In genomic region chr3:57597240-57597972, GRCh38 we compare ENCODE assay signal across 8 cellular contexts. TPM values are rescaled to one million over a fixed set of nuclear protein-coding genes. Genes with fewer than 3 reads are reported as not detected.
DNase-seq lines count a peak whose midpoint lies in the region; ATAC-seq and TF ChIP-seq lines count a peak whose summit lies in the region.

Gene ARF4 (minus strand): TSS chr3:57597344. CDS start chr3:57597140, 204 bp downstream.

- H4K20me1 ChIP-seq in H9 (ENCODE audit: control insufficient read depth, insufficient read depth, insufficient read length): no peaks in the 10 kb centered on the region

- H3K4me1 Mint-ChIP-seq in H9: peaks cover 25 to 29% of the 10 kb centered on the region in 2 experiments
- peaks cover 30 to 42% of the 10 kb centered on the region in 2 donors for H3K4me1 Mint-ChIP-seq in natural killer cell treated with Interleukin-12 subunit alpha and Interleukin-12 subunit beta and Interleukin-15 and Interleukin-18, amount 100 ng/mL, for 72 hours (ENCODE audit: low read depth in 2 of 2)

- H3K27me3 Mint-ChIP-seq in H9 (ENCODE audit: low read depth): no peaks in the 10 kb centered on the region
- H3K27me3 Mint-ChIP-seq in natural killer cell treated with Interleukin-12 subunit alpha and Interleukin-12 subunit beta and Interleukin-15 and Interleukin-18, amount 100 ng/mL, for 72 hours: no peaks in the 10 kb centered on the region

- peaks cover 26% of the 10 kb centered on the region; the same call in 1 of the 2 replicates for H3K79me2 ChIP-seq in H9 (ENCODE audit: insufficient read depth, low read length)

- H3K23me2 ChIP-seq in H9 (ENCODE audit: insufficient read length, low read depth, low read length, poor library complexity, severe bottlenecking): no peaks in the 10 kb centered on the region

- H3K4ac ChIP-seq in H9 (ENCODE audit: low read depth, low read length): peak within 1 kb of the TSS; percentile 5; the same call in 1 of the 2 replicates

- no CpG with 5 or more reads among the region's 66 CpGs for WGBS in H9 (ENCODE audit: extremely low coverage, insufficient read length, low lambda C conversion rate)

- no peak within 1 kb of the TSS for H2BK12ac ChIP-seq in H9 (ENCODE audit: insufficient read length, low read depth, low read length)

- peak; percentile 99 for DNase-seq in G401 (ENCODE audit: low spot score)
- DNase-seq in H9: peak; percentile 100
- DNase-seq in MG63: peak; percentile 98
- peak; percentile 96 for DNase-seq in SHP77 treated with DMSO at 0.1 percent for 48 hours (lab: John Stamatoyannopoulos, UW)
- peak; percentile 100 for DNase-seq in activated effector memory CD4-positive, alpha-beta T cell treated with anti-CD3 and anti-CD28 coated beads, Interleukin-2, amount 50 U/mL, for 16 hours
- DNase-seq in fibroblast of pulmonary artery (ENCODE audit: low read depth): peak; percentile 100
- peak; percentile 100 for DNase-seq in natural killer cell treated with Interleukin-12 subunit alpha and Interleukin-12 subunit beta and Interleukin-15 and Interleukin-18, amount 100 ng/mL, for 72 hours (ENCODE audit: low spot score)
- DNase-seq in stimulated activated naive CD8-positive, alpha-beta T cell treated with anti-CD3 and anti-CD28 coated beads, Interleukin-15, Interleukin-2, amounts not matched to agents 100 U/mL and 50 U/mL, for 24 hours: peak; percentile 99

- H3K4me3 ChIP-seq in MG63 (peak within 1 kb of the TSS; percentile 98), fibroblast of pulmonary artery (replicated peaks; ENCODE audit: low read depth, low read length) (peak within 1 kb of the TSS; percentile 100)

- peak within 1 kb of the TSS; percentile 4 for H2BK5ac ChIP-seq in H9 (ENCODE audit: insufficient read length, low read length)

- H3K79me1 ChIP-seq in H9 (ENCODE audit: insufficient read depth, low read depth, low read length, poor library complexity, severe bottlenecking): no peaks in the 10 kb centered on the region

- peak within 1 kb of the TSS; percentile 91 for H3K9ac ChIP-seq in H9 (ENCODE audit: extremely low read depth, insufficient read length, low read length)

- H3K36me3 ChIP-seq in MG63: peaks cover 18% of the 10 kb centered on the region

- TF ChIP-seq CTCF in H9 (conservative IDR thresholded peaks at IDR 0.05): peak; percentile 29; the same call in 1 of the 3 replicates
- no peak for TF ChIP-seq CTCF in fibroblast of pulmonary artery (IDR thresholded peaks at IDR 0.05; ENCODE audit: low read length, missing control alignments)

- peak within 1 kb of the TSS; percentile 66 for H3K4me2 ChIP-seq in H9 (ENCODE audit: insufficient read depth, insufficient read length, low read length)

- peaks cover 2 to 22% (median 20%) of the 10 kb centered on the region in 3 experiments for H3K36me3 Mint-ChIP-seq in H9 (ENCODE audit: insufficient read depth in 1 of 3, low read depth in 3 of 3)
- H3K36me3 Mint-ChIP-seq in natural killer cell treated with Interleukin-12 subunit alpha and Interleukin-12 subunit beta and Interleukin-15 and Interleukin-18, amount 100 ng/mL, for 72 hours: peaks cover 10% of the 10 kb centered on the region

- H4K5ac ChIP-seq in H9 (ENCODE audit: insufficient read length, low read depth, low read length): peak within 1 kb of the TSS; percentile 67

- ATAC-seq in natural killer cell treated with Interleukin-12 subunit alpha and Interleukin-12 subunit beta and Interleukin-15 and Interleukin-18, amount 100 ng/mL, for 72 hours: peak; percentile 96 to 97
- peak; percentile 97 for ATAC-seq in stimulated activated naive CD8-positive, alpha-beta T cell treated with anti-CD3 and anti-CD28 coated beads, Interleukin-15, Interleukin-2, amounts not matched to agents 100 U/mL and 50 U/mL, for 24 hours

- peak within 1 kb of the TSS; percentile 85 for H3K27ac ChIP-seq in H9 (ENCODE audit: insufficient read length, low read depth, low read length)

- no peak within 1 kb of the TSS for H2BK20ac ChIP-seq in H9 (ENCODE audit: low read depth, low read length, poor library complexity, severe bottlenecking)

- H3K14ac ChIP-seq in H9 (ENCODE audit: insufficient read depth, low read length): peak within 1 kb of the TSS; percentile 42

- H4K8ac ChIP-seq in H9 (replicated peaks; ENCODE audit: insufficient read length, low read depth, low read length): no peak within 1 kb of the TSS

- no peak within 1 kb of the TSS for H3K23ac ChIP-seq in H9 (ENCODE audit: insufficient read length, low read depth, low read length)

- peak within 1 kb of the TSS; percentile 100 for H3K27ac Mint-ChIP-seq in H9
- peak within 1 kb of the TSS; percentile 98 to 100 for H3K27ac Mint-ChIP-seq in natural killer cell treated with Interleukin-12 subunit alpha and Interleukin-12 subunit beta and Interleukin-15 and Interleukin-18, amount 100 ng/mL, for 72 hours

- H2BK120ac ChIP-seq in H9 (ENCODE audit: low read depth, low read length, poor library complexity, severe bottlenecking): no peak within 1 kb of the TSS

- no peak within 1 kb of the TSS for H4K91ac ChIP-seq in H9 (ENCODE audit: insufficient read length, low read depth, low read length)

- peaks cover 0 to 3% of the 10 kb centered on the region in 2 experiments; a peak in 2 of 5 replicates for H3K9me3 Mint-ChIP-seq in H9
- no peaks in the 10 kb centered on the region for H3K9me3 Mint-ChIP-seq in natural killer cell treated with Interleukin-12 subunit alpha and Interleukin-12 subunit beta and Interleukin-15 and Interleukin-18, amount 100 ng/mL, for 72 hours

- H3T11ph ChIP-seq in H9 (ENCODE audit: low read length): no peak within 1 kb of the TSS

- no peak within 1 kb of the TSS for H2BK15ac ChIP-seq in H9 (ENCODE audit: low read depth, low read length)

- peak within 1 kb of the TSS; percentile 27 for H3K56ac ChIP-seq in H9 (ENCODE audit: insufficient read length, low read depth, low read length)

- in situ Hi-C loops in G401 (cut with HindIII; ENCODE audit: low sequenced_read_pairs): no loop called here

- no peak within 1 kb of the TSS for H2AFZ ChIP-seq in H9 (ENCODE audit: low read length)

- H3K4me3 Mint-ChIP-seq in H9: peak within 1 kb of the TSS; percentile 96 to 99
- H3K4me3 Mint-ChIP-seq in natural killer cell treated with Interleukin-12 subunit alpha and Interleukin-12 subunit beta and Interleukin-15 and Interleukin-18, amount 100 ng/mL, for 72 hours: peak within 1 kb of the TSS; percentile 95

- H3K4me1 ChIP-seq in H9 (ENCODE audit: insufficient read depth, low read length): no peaks in the 10 kb centered on the region

- no peak within 1 kb of the TSS for H2AK5ac ChIP-seq in H9 (ENCODE audit: insufficient read length, low read length)

- H3K9me3 ChIP-seq in H9 (ENCODE audit: control insufficient read depth, low read depth, low read length) (no peaks in the 10 kb centered on the region), MG63 (no peaks in the 10 kb centered on the region)

- H3K18ac ChIP-seq in H9 (ENCODE audit: insufficient read length, low read depth, low read length): peak within 1 kb of the TSS; percentile 96

- H3K27me3 ChIP-seq in H9 (ENCODE audit: insufficient read depth, low read length): no peaks in the 10 kb centered on the region
- no peaks in the 10 kb centered on the region for H3K27me3 ChIP-seq in MG63

RNA-seq across cellular contexts. Expression of gene ARF4, which starts in this region (rescaled TPM):
- total RNA-seq in G401 (2014; rRNA removed; shearing (Covaris generic)): 92.3 and 106 TPM in 2 replicates
- 160 TPM in 2 replicates for total RNA-seq in H9 (2021)
- 120 and 159 TPM in 2 replicates for total RNA-seq in MG63 (2014; rRNA removed; shearing (Covaris generic); ENCODE audit: low replicate concordance)
- total RNA-seq in natural killer cell treated with Interleukin-12 subunit alpha and Interleukin-12 subunit beta and Interleukin-15 and Interleukin-18, amount 100 ng/mL, for 72 hours: 100 to 1,000 TPM in 1 of 2 donors, 10 to 100 TPM in 1; 92.7 to 112 TPM

Comparison
In these comparisons a context has a peak if more than half of its experiments do, and no peak if none do; other contexts are left out.
1. Peak in every context shown above with its lines: DNase-seq, ATAC-seq, H3K4me3 ChIP-seq and H3K27ac ChIP-seq.